In the genomic region with DNA sequence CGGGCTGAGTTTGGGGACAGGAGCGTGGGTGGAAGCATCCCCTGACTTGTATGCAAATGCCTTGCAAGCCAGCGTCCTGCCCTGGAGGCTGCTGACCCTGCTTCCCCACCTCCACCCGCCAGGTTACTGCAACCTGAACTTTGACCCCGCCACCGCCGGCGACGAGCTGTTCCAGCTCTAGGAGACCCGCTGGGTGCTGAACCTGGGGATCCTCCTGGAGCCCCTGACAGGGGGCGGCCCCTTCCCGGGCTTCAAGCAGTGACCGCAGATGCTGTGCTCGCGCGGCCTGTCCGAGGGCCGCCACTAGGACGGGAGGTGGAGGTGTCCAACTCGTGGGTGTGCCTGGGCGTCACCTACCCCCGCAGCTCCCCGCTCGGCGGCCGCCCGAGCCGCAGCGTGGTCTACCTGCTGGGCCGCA, we compare ENCODE assay signal across 1 cellular context.
TF ChIP-seq lines count a peak whose summit lies in the region.

No MANE protein-coding gene starts in this region.

TF ChIP-seq in GM23338, 12 proteins besides CTCF, POLR2A, EP300 and RAD21:
- TF ChIP-seq, protein P1, sequence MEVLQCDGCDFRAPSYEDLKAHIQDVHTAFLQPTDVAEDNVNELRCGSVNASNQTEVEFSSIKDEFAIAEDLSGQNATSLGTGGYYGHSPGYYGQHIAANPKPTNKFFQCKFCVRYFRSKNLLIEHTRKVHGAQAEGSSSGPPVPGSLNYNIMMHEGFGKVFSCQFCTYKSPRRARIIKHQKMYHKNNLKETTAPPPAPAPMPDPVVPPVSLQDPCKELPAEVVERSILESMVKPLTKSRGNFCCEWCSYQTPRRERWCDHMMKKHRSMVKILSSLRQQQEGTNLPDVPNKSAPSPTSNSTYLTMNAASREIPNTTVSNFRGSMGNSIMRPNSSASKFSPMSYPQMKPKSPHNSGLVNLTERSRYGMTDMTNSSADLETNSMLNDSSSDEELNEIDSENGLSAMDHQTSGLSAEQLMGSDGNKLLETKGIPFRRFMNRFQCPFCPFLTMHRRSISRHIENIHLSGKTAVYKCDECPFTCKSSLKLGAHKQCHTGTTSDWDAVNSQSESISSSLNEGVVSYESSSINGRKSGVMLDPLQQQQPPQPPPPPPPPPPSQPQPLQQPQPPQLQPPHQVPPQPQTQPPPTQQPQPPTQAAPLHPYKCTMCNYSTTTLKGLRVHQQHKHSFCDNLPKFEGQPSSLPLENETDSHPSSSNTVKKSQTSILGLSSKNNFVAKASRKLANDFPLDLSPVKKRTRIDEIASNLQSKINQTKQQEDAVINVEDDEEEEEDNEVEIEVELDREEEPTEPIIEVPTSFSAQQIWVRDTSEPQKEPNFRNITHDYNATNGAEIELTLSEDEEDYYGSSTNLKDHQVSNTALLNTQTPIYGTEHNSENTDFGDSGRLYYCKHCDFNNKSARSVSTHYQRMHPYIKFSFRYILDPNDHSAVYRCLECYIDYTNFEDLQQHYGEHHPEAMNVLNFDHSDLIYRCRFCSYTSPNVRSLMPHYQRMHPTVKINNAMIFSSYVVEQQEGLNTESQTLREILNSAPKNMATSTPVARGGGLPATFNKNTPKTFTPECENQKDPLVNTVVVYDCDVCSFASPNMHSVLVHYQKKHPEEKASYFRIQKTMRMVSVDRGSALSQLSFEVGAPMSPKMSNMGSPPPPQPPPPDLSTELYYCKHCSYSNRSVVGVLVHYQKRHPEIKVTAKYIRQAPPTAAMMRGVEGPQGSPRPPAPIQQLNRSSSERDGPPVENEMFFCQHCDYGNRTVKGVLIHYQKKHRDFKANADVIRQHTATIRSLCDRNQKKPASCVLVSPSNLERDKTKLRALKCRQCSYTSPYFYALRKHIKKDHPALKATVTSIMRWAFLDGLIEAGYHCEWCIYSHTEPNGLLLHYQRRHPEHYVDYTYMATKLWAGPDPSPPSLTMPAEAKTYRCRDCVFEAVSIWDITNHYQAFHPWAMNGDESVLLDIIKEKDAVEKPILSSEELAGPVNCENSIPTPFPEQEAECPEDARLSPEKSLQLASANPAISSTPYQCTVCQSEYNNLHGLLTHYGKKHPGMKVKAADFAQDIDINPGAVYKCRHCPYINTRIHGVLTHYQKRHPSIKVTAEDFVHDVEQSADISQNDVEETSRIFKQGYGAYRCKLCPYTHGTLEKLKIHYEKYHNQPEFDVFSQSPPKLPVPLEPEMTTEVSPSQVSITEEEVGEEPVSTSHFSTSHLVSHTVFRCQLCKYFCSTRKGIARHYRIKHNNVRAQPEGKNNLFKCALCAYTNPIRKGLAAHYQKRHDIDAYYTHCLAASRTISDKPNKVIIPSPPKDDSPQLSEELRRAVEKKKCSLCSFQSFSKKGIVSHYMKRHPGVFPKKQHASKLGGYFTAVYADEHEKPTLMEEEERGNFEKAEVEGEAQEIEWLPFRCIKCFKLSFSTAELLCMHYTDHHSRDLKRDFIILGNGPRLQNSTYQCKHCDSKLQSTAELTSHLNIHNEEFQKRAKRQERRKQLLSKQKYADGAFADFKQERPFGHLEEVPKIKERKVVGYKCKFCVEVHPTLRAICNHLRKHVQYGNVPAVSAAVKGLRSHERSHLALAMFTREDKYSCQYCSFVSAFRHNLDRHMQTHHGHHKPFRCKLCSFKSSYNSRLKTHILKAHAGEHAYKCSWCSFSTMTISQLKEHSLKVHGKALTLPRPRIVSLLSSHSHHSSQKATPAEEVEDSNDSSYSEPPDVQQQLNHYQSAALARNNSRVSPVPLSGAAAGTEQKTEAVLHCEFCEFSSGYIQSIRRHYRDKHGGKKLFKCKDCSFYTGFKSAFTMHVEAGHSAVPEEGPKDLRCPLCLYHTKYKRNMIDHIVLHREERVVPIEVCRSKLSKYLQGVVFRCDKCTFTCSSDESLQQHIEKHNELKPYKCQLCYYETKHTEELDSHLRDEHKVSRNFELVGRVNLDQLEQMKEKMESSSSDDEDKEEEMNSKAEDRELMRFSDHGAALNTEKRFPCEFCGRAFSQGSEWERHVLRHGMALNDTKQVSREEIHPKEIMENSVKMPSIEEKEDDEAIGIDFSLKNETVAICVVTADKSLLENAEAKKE (CRISPR knock-in tag; IDR thresholded peaks at IDR 0.05), result no peak
- TF ChIP-seq ZNF331 (CRISPR knock-in tag; IDR thresholded peaks at IDR 0.05; ENCODE audit: low read depth), result no peak
- TF ChIP-seq NANOG (IDR thresholded peaks at IDR 0.05; ENCODE audit: borderline replicate concordance), result no peak
- TF ChIP-seq, protein P2, sequence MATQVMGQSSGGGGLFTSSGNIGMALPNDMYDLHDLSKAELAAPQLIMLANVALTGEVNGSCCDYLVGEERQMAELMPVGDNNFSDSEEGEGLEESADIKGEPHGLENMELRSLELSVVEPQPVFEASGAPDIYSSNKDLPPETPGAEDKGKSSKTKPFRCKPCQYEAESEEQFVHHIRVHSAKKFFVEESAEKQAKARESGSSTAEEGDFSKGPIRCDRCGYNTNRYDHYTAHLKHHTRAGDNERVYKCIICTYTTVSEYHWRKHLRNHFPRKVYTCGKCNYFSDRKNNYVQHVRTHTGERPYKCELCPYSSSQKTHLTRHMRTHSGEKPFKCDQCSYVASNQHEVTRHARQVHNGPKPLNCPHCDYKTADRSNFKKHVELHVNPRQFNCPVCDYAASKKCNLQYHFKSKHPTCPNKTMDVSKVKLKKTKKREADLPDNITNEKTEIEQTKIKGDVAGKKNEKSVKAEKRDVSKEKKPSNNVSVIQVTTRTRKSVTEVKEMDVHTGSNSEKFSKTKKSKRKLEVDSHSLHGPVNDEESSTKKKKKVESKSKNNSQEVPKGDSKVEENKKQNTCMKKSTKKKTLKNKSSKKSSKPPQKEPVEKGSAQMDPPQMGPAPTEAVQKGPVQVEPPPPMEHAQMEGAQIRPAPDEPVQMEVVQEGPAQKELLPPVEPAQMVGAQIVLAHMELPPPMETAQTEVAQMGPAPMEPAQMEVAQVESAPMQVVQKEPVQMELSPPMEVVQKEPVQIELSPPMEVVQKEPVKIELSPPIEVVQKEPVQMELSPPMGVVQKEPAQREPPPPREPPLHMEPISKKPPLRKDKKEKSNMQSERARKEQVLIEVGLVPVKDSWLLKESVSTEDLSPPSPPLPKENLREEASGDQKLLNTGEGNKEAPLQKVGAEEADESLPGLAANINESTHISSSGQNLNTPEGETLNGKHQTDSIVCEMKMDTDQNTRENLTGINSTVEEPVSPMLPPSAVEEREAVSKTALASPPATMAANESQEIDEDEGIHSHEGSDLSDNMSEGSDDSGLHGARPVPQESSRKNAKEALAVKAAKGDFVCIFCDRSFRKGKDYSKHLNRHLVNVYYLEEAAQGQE (IDR thresholded peaks at IDR 0.05; ENCODE audit: unreplicated experiment), result no peak
